Comparison of ENCODE assay signal across 13 cellular contexts in the genomic region with DNA sequence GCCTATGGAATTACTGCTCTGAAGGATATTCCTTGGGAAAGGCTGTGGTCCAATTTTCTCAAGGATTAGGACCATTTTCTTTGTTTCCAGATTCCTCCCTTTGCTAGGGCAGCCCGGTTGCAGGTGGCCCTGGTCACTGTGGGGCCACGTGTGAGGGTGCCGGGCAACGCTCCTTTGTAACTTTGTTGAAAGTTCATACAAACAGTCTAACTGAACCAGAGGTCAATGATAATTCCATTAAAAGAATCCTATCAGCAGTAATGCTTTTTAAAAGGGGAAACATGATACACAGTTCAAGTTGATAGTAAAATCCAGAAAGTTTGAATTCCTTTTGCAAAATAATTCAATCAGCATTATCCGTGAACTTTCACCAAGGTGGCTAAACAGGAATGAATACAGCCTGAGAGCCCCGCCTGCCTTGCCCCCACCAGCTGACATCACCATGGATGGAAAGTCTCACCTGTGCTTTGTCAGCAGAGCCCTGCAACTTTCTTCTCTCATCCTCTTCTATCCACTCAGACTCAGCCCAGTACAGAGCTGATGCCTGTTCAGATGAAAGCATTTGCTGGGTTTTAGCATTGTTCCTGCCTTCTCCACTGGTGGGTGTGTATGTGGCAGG.
A peak's percentile ranks its signal among the peaks of the same experiment; 100 is the strongest.
DNase-seq lines count a peak whose midpoint lies in the region; ATAC-seq and TF ChIP-seq lines count a peak whose summit lies in the region.
"Had no signal": no experiment of that assay in that cellular context is flagged by ENCODE, and none has a peak within 500 bp of the region (broad histone marks: within the 10 kb centered on the region; RNA-seq: fewer than 3 reads in every experiment).

No MANE protein-coding gene starts in this region.

- peaks cover 0 to 39% (median 14%) of the 10 kb centered on the region in 4 donors for H3K4me1 ChIP-seq in right lobe of liver

- no peak overlapping the region for H3K27ac Mint-ChIP-seq in activated CD4-positive, alpha-beta memory T cell treated with anti-CD3 and anti-CD28 coated beads, Interleukin-2, amount 10 ng/mL, durations not matched to agents 7 days and 5 days

- H3K27me3 Mint-ChIP-seq in activated CD4-positive, alpha-beta memory T cell treated with anti-CD3 and anti-CD28 coated beads, Interleukin-2, amount 10 ng/mL, durations not matched to agents 7 days and 5 days: peaks cover 8% of the 10 kb centered on the region

- no peak overlapping the region for H3K4me3 ChIP-seq in right lobe of liver
- no peak overlapping the region for H3K4me3 ChIP-seq in retinal pigment epithelial cell (ENCODE audit: low read length)
- H3K4me3 ChIP-seq: BLaER1 had no signal

- WGBS in right lobe of liver (ENCODE audit: insufficient coverage, low coverage, low lambda C conversion rate, missing lambda C conversion rate): 17% methylated on average over 6 of the region's 6 CpGs

- no peaks in the 10 kb centered on the region for H3K4me1 Mint-ChIP-seq in activated CD4-positive, alpha-beta memory T cell treated with anti-CD3 and anti-CD28 coated beads, Interleukin-2, amount 10 ng/mL, durations not matched to agents 7 days and 5 days

- CTCF ChIA-PET in activated CD4-positive, alpha-beta memory T cell treated with anti-CD3 and anti-CD28 coated beads, Interleukin-2, amount 10 ng/mL, durations not matched to agents 7 days and 5 days (lab: Charles Lee): no interaction called here

- no peaks in the 10 kb centered on the region for H3K36me3 Mint-ChIP-seq in activated CD4-positive, alpha-beta memory T cell treated with anti-CD3 and anti-CD28 coated beads, Interleukin-2, amount 10 ng/mL, durations not matched to agents 7 days and 5 days (ENCODE audit: low read depth)

- no peaks in the 10 kb centered on the region for H3K9me3 ChIP-seq in right lobe of liver
- H3K9me3 ChIP-seq: BLaER1 had no signal

- POLR2A ChIA-PET in activated CD4-positive, alpha-beta memory T cell treated with anti-CD3 and anti-CD28 coated beads, Interleukin-2, amount 10 ng/mL, durations not matched to agents 7 days and 5 days (lab: Charles Lee): no interaction called here

- H3K27ac ChIP-seq in right lobe of liver: peak overlapping the region; percentile 60 to 87 (median 68)
- H3K27ac ChIP-seq: BLaER1 had no signal

- TF ChIP-seq CTCF in right lobe of liver (IDR thresholded peaks at IDR 0.05) (no peak), retinal pigment epithelial cell (conservative IDR thresholded peaks at IDR 0.05; ENCODE audit: low read depth, low read length) (no peak)

- H3K36me3 ChIP-seq in right lobe of liver: no peaks in the 10 kb centered on the region
- H3K36me3 ChIP-seq: BLaER1 had no signal

- no peak overlapping the region for H3K4me3 Mint-ChIP-seq in activated CD4-positive, alpha-beta memory T cell treated with anti-CD3 and anti-CD28 coated beads, Interleukin-2, amount 10 ng/mL, durations not matched to agents 7 days and 5 days

- DNase-seq in SK-N-DZ (ENCODE audit: low spot score) (peak; percentile 18), kidney tubule cell (ENCODE audit: low spot score) (peak; percentile 29), right lobe of liver (peak; percentile 73 to 87 (median 83)), retinal pigment epithelial cell (ENCODE audit: low read depth) (peak; percentile 84), posterior vena cava (ENCODE audit: low spot score) (no peak), NCI-H128 (lab: John Stamatoyannopoulos, UW; ENCODE audit: unreplicated experiment) (no peak)
- no peak for DNase-seq in activated CD4-positive, alpha-beta memory T cell treated with anti-CD3 and anti-CD28 coated beads, Interleukin-2, amount 10 ng/mL, durations not matched to agents 7 days and 5 days
- DNase-seq: 8988T, AML-193, DMS53, GF-D8 had no signal

- intact Hi-C loops in right lobe of liver (cut with DNase I) (loop anchor here in 1 of 2 donors (10.0 kb wide), 1 partner anchor 89 kb away; no protein-coding TSS in a partner anchor), posterior vena cava (cut with DNase I) (no loop called here)

- no peaks in the 10 kb centered on the region for H3K27me3 ChIP-seq in right lobe of liver
- H3K27me3 ChIP-seq: BLaER1 had no signal

- TF ChIP-seq POLR2A in right lobe of liver (IDR thresholded peaks at IDR 0.05): no peak

- ATAC-seq in right lobe of liver: peak; percentile 67 to 82 (median 74)
- ATAC-seq: HCT116 had no signal

- no peaks in the 10 kb centered on the region for H3K9me3 Mint-ChIP-seq in activated CD4-positive, alpha-beta memory T cell treated with anti-CD3 and anti-CD28 coated beads, Interleukin-2, amount 10 ng/mL, durations not matched to agents 7 days and 5 days

Comparison
In these comparisons a context has a peak if more than half of its experiments do, and no peak if none do; other contexts are left out.
1. DNase-seq: peak in SK-N-DZ (single experiment), kidney tubule cell (single experiment), right lobe of liver (3 of 3) and retinal pigment epithelial cell (single experiment); none in activated CD4-positive, alpha-beta memory T cell treated with anti-CD3 and anti-CD28 coated beads, Interleukin-2, amount 10 ng/mL, durations not matched to agents 7 days and 5 days (single experiment), posterior vena cava (single experiment) and NCI-H128 (single experiment).